8 cellular contexts compared by ENCODE assay signal in genomic region chr1:113871597-113872113, GRCh38. TPM values are rescaled to one million over a fixed set of nuclear protein-coding genes. Genes with fewer than 3 reads are reported as not detected.
DNase-seq lines count a peak whose midpoint lies in the region; ATAC-seq and FAIRE-seq lines count a peak whose summit lies in the region.

PTPN22 (minus strand) TSS chr1:113871712.

- intact Hi-C loops in cardiac septum (cut with DNase I) = no loop called here

- DNase-seq in RCC 7860 (ENCODE audit: low spot score) (peak; percentile 85), cardiac septum (ENCODE audit: low spot score) (peak; percentile 85), COR-L47 (lab: John Stamatoyannopoulos, UW) (no peak), foreskin melanocyte (no peak)
- peak; percentile 39 to 67 for DNase-seq in activated T-helper 1 cell treated with anti-CD3 and anti-CD28 coated beads, Interleukin-2, amount 50 U/mL, for 16 hours (ENCODE audit: low read depth in 1 of 2, low spot score in 1 of 2)
- peak; percentile 86 for DNase-seq in stimulated activated CD4-positive, alpha-beta T cell treated with anti-CD3 and anti-CD28 coated beads, Interleukin-4, amount 100 ng/mL, for 24 hours

- ATAC-seq in GM18519 (IDR thresholded peaks at IDR 0.05; ENCODE audit: low FRiP score, unreplicated experiment) (peak; percentile 91), HG02885 (IDR thresholded peaks at IDR 0.05; ENCODE audit: poor library complexity, unreplicated experiment) (peak; percentile 94)

- peak; percentile 83 for FAIRE-seq in RCC 7860 (lab: Jason Lieb, UNC)

RNA-seq across cellular contexts. Expression of gene PTPN22, which starts in this region (rescaled TPM):
- 0.70 TPM for total RNA-seq in cardiac septum

Comparison
In these comparisons a context has a peak if more than half of its experiments do, and no peak if none do; other contexts are left out.
1. Peak in DNase-seq in cardiac septum; RNA of the gene not detected or under 1 TPM.
2. DNase-seq: peak in RCC 7860 (single experiment), activated T-helper 1 cell treated with anti-CD3 and anti-CD28 coated beads, Interleukin-2, amount 50 U/mL, for 16 hours (2 of 2) and stimulated activated CD4-positive, alpha-beta T cell treated with anti-CD3 and anti-CD28 coated beads, Interleukin-4, amount 100 ng/mL, for 24 hours (single experiment); none in COR-L47 (single experiment) and foreskin melanocyte (single experiment).